Comparison of ENCODE assay signal across 25 cellular contexts in genomic region chr2:199057936-199058335, GRCh38.
"Had no signal": no experiment of that assay in that cellular context is flagged by ENCODE, and none has a peak within 500 bp of the region (broad histone marks: within the 10 kb centered on the region; RNA-seq: fewer than 3 reads in every experiment).

No MANE protein-coding gene starts in this region.

- H2AFZ ChIP-seq: hepatocyte, neural progenitor cell had no signal

- H3K36me3 Mint-ChIP-seq: neural progenitor cell; stimulated activated effector memory CD8-positive, alpha-beta T cell treated with anti-CD3 and anti-CD28 coated beads, Interleukin-12 subunit alpha, Interleukin-12 subunit beta, amount 100 ng/mL, for 72 hours; type B pancreatic cell had no signal

- H3K4me1 ChIP-seq: esophagus squamous epithelium, foreskin keratinocyte, left ventricle myocardium inferior, lower lobe of right lung, neural progenitor cell, suprapubic skin, thyroid gland had no signal

- H3K27me3 ChIP-seq: esophagus squamous epithelium, foreskin keratinocyte, hepatocyte, neural progenitor cell, ovary, suprapubic skin, thyroid gland had no signal

- H3K4me2 ChIP-seq: hepatocyte, neural progenitor cell, smooth muscle cell had no signal

- H3K9ac ChIP-seq: neural progenitor cell had no signal

- H3K4me3 ChIP-seq: esophagus squamous epithelium, hepatocyte, left ventricle myocardium inferior, lower lobe of right lung, neural progenitor cell, ovary, smooth muscle cell, suprapubic skin, thyroid gland had no signal

- H3K4me1 Mint-ChIP-seq: neural progenitor cell; stimulated activated effector memory CD8-positive, alpha-beta T cell treated with anti-CD3 and anti-CD28 coated beads, Interleukin-12 subunit alpha, Interleukin-12 subunit beta, amount 100 ng/mL, for 72 hours had no signal

- H3K27me3 Mint-ChIP-seq: dendritic cell treated with granulocyte-macrophage colony-stimulating factor and Interleukin-4, amounts not matched to agents 40 ng/mL and 50 ng/mL, for 4 days; natural killer cell treated with Interleukin-12 subunit alpha and Interleukin-12 subunit beta and Interleukin-15 and Interleukin-18, amount 100 ng/mL, for 72 hours; type B pancreatic cell had no signal

- FAIRE-seq: kidney, urothelium cell line had no signal

- H3K27ac Mint-ChIP-seq: dendritic cell treated with granulocyte-macrophage colony-stimulating factor and Interleukin-4, amounts not matched to agents 40 ng/mL and 50 ng/mL, for 4 days; natural killer cell treated with Interleukin-12 subunit alpha and Interleukin-12 subunit beta and Interleukin-15 and Interleukin-18, amount 100 ng/mL, for 72 hours; neural progenitor cell; stimulated activated effector memory CD8-positive, alpha-beta T cell treated with anti-CD3 and anti-CD28 coated beads, Interleukin-12 subunit alpha, Interleukin-12 subunit beta, amount 100 ng/mL, for 72 hours; type B pancreatic cell had no signal

- ATAC-seq: foreskin keratinocyte; left cardiac atrium; lower lobe of right lung; natural killer cell treated with Interleukin-12 subunit alpha and Interleukin-12 subunit beta and Interleukin-15 and Interleukin-18, amount 100 ng/mL, for 72 hours; right cardiac atrium; stimulated activated effector memory CD8-positive, alpha-beta T cell treated with anti-CD3 and anti-CD28 coated beads, Interleukin-12 subunit alpha, Interleukin-12 subunit beta, amount 100 ng/mL, for 72 hours; stimulated activated naive CD8-positive, alpha-beta T cell treated with anti-CD3 and anti-CD28 coated beads, Interleukin-15, Interleukin-2, amounts not matched to agents 100 U/mL and 50 U/mL, for 24 hours had no signal

- H3K36me3 ChIP-seq: esophagus squamous epithelium, left ventricle myocardium inferior, lower lobe of right lung, neural progenitor cell, ovary, suprapubic skin, thyroid gland had no signal

- DNase-seq: esophagus squamous epithelium; head of caudate nucleus; kidney; left cardiac atrium; left ventricle myocardium inferior; lower lobe of right lung; mesenchymal stem cell; midbrain; nucleus accumbens; ovary; right cardiac atrium; stimulated activated CD4-positive, alpha-beta T cell treated with anti-CD3 and anti-CD28 coated beads, Interleukin-4, amount 100 ng/mL, for 1 hour; stimulated activated CD8-positive, alpha-beta memory T cell treated with anti-CD3 and anti-CD28 coated beads, Interleukin-4, amount 100 ng/mL, for 48 hours; stimulated activated naive CD8-positive, alpha-beta T cell treated with anti-CD3 and anti-CD28 coated beads, Interleukin-15, Interleukin-2, amounts not matched to agents 100 U/mL and 50 U/mL, for 24 hours; thyroid gland had no signal

- H3K9me3 Mint-ChIP-seq: type B pancreatic cell had no signal

- H3K4me3 Mint-ChIP-seq: dendritic cell treated with granulocyte-macrophage colony-stimulating factor and Interleukin-4, amounts not matched to agents 40 ng/mL and 50 ng/mL, for 4 days; natural killer cell treated with Interleukin-12 subunit alpha and Interleukin-12 subunit beta and Interleukin-15 and Interleukin-18, amount 100 ng/mL, for 72 hours; neural progenitor cell; stimulated activated effector memory CD8-positive, alpha-beta T cell treated with anti-CD3 and anti-CD28 coated beads, Interleukin-12 subunit alpha, Interleukin-12 subunit beta, amount 100 ng/mL, for 72 hours; type B pancreatic cell had no signal

- H3K79me2 ChIP-seq: hepatocyte had no signal

- H3K27ac ChIP-seq: esophagus squamous epithelium, foreskin keratinocyte, hepatocyte, left ventricle myocardium inferior, lower lobe of right lung, neural progenitor cell, ovary, suprapubic skin, thyroid gland had no signal

- H3K9me3 ChIP-seq: esophagus squamous epithelium, ovary, suprapubic skin, thyroid gland had no signal
